ENCODE assay signal across 8 cellular contexts in genomic region chr7:129610709-129611245, GRCh38. TPM values are rescaled to one million over a fixed set of nuclear protein-coding genes. Genes with fewer than 3 reads are reported as not detected.
DNase-seq lines count a peak whose midpoint lies in the region; ATAC-seq and TF ChIP-seq lines count a peak whose summit lies in the region.

No MANE protein-coding gene starts in this region.

- H3K27ac ChIP-seq in esophagus muscularis mucosa (replicated peaks in 1 of 4) (peak overlapping the region; percentile 93 to 97 (median 96)), psoas muscle (peak overlapping the region; percentile 97)

- no peaks in the 10 kb centered on the region for H3K9me3 Mint-ChIP-seq in T-cell

- DNase-seq in T-cell, result peak in 3 of 34 experiments; percentile 2 to 13 (median 5)
- DNase-seq in esophagus muscularis mucosa (ENCODE audit: extremely low spot score), result no peak
- DNase-seq in psoas muscle, result no peak
- no peak for DNase-seq in GM19238 (ENCODE audit: insufficient read length, low spot score)
- no peak for DNase-seq in SHP77 treated with DMSO at 0.1 percent for 48 hours (lab: John Stamatoyannopoulos, UW)
- no peak for DNase-seq in NCI-H510A (lab: John Stamatoyannopoulos, UW)

- peak overlapping the region; percentile 89 for H3K4me3 ChIP-seq in GM08714 (ENCODE audit: low read length)
- peak overlapping the region; percentile 75 to 94 (median 84) for H3K4me3 ChIP-seq in esophagus muscularis mucosa
- H3K4me3 ChIP-seq in psoas muscle, result peak overlapping the region; percentile 96

- intact Hi-C loops in esophagus muscularis mucosa (cut with DNase I), result no loop called here
- intact Hi-C loops in psoas muscle (cut with DNase I), result loop anchor here (5.0 to 10.0 kb wide), 2 partner anchors 217 to 386 kb away; partner anchors contain the start of gene AHCYL2 (in 1 of the 2)

- WGBS in esophagus muscularis mucosa, result 6% methylated on average over 17 of the region's 17 CpGs
- 5 to 9% (median 6%) methylated on average over 17 of the region's 17 CpGs for WGBS in psoas muscle, 3 donors

- no peaks in the 10 kb centered on the region for H3K9me3 ChIP-seq in esophagus muscularis mucosa
- no peaks in the 10 kb centered on the region for H3K9me3 ChIP-seq in psoas muscle

- H3K27ac Mint-ChIP-seq in T-cell, result peak overlapping the region; percentile 92 to 94

- H3K36me3 ChIP-seq in esophagus muscularis mucosa (peaks cover 0 to 8% (median 0%) of the 10 kb centered on the region in 4 donors), psoas muscle (ENCODE audit: insufficient read depth in 1 of 2, low read depth in 1 of 2) (peaks cover 0 to 11% of the 10 kb centered on the region in 2 donors)

- no peaks in the 10 kb centered on the region for H3K27me3 ChIP-seq in esophagus muscularis mucosa
- no peaks in the 10 kb centered on the region for H3K27me3 ChIP-seq in psoas muscle (ENCODE audit: insufficient read depth in 3 of 3, low read length in 2 of 3)

- TF ChIP-seq CTCF in esophagus muscularis mucosa (IDR thresholded peaks at IDR 0.05) (no peak), psoas muscle (IDR thresholded peaks at IDR 0.05) (no peak)

- ATAC-seq in T-cell (replicated peaks in 1 of 4) (no peak), psoas muscle (peak in 1 of 4 donors; percentile 8), GM19328 (IDR thresholded peaks at IDR 0.05; ENCODE audit: unreplicated experiment) (no peak)

- peaks cover 6% of the 10 kb centered on the region for H3K36me3 Mint-ChIP-seq in T-cell

- CTCF ChIA-PET in T-cell (lab: Charles Lee), result interaction anchor here (0.6 to 1.8 kb wide), 7 partner anchors 26 to 1622 kb away, joined by 3 to 7 read pairs (median 6); no protein-coding TSS in a partner anchor

- POLR2A ChIA-PET in T-cell (lab: Charles Lee), result interaction anchor here in 1 of 2 donors (0.7 to 1.0 kb wide), 2 partner anchors 26 to 300 kb away, joined by 3 read pairs; no protein-coding TSS in a partner anchor

- no peak for TF ChIP-seq EP300 in esophagus muscularis mucosa (IDR thresholded peaks at IDR 0.05)

- peak overlapping the region; percentile 90 to 94 (median 93) for H3K4me3 Mint-ChIP-seq in T-cell

- no peaks in the 10 kb centered on the region for H3K27me3 Mint-ChIP-seq in T-cell

- H3K4me1 Mint-ChIP-seq in T-cell, result peaks cover 55 to 64% (median 60%) of the 10 kb centered on the region in 3 donors

- peaks cover 31 to 49% (median 44%) of the 10 kb centered on the region in 4 donors for H3K4me1 ChIP-seq in esophagus muscularis mucosa
- peaks cover 26% of the 10 kb centered on the region for H3K4me1 ChIP-seq in psoas muscle

- no peak for TF ChIP-seq POLR2A in esophagus muscularis mucosa (IDR thresholded peaks at IDR 0.05; ENCODE audit: low read depth)

RNA-seq across cellular contexts. Expression of gene NRF1, which starts 0.7 kb away (rescaled TPM):
- total RNA-seq in T-cell (10 to 100 TPM; 31.5 to 38.0 (median 35.6) TPM), esophagus muscularis mucosa (10 to 100 TPM in 3 of 4 donors, 1 to 10 TPM in 1; 8.7 to 19.1 (median 15.9) TPM), psoas muscle (10 to 100 TPM; 10.0 to 13.7 (median 10.7) TPM)
- polyA plus RNA-seq in psoas muscle, result 1 to 10 TPM; 4.4 to 9.8 (median 4.9) TPM
